In genomic region chr18:12442946-12443345, GRCh38 we compare ENCODE assay signal across 28 cellular contexts. TPM values are rescaled to one million over a fixed set of nuclear protein-coding genes. Genes with fewer than 3 reads are reported as not detected.
DNase-seq lines count a peak whose midpoint lies in the region; ATAC-seq and TF ChIP-seq lines count a peak whose summit lies in the region.
"Had no signal": no experiment of that assay in that cellular context is flagged by ENCODE, and none has a peak within 500 bp of the region (broad histone marks: within the 10 kb centered on the region; RNA-seq: fewer than 3 reads in every experiment).

No MANE protein-coding gene starts in this region.

- dilution Hi-C loops in IMR-90 (cut with HindIII; ENCODE audit: low sequenced_read_pairs, unreplicated experiment), result loop anchor here (25.0 kb wide), 1 partner anchor 344 kb away; no protein-coding TSS in a partner anchor

- H3K36me3 ChIP-seq in IMR-90 (ENCODE audit: control insufficient read depth, insufficient read depth, low read length) (peaks cover 14% of the 10 kb centered on the region), esophagus squamous epithelium (peaks cover 0 to 23% (median 0%) of the 10 kb centered on the region in 3 donors)
- H3K36me3 ChIP-seq: BE2C, ovary had no signal

- TF ChIP-seq CTCF in IMR-90 (conservative IDR thresholded peaks at IDR 0.05; ENCODE audit: low read depth, low read length) (no peak), cardiac fibroblast (IDR thresholded peaks at IDR 0.05; ENCODE audit: low read depth, low read length) (no peak), fibroblast of villous mesenchyme (IDR thresholded peaks at IDR 0.05; ENCODE audit: insufficient read depth, low read depth, low read length) (no peak), esophagus squamous epithelium (IDR thresholded peaks at IDR 0.05) (no peak)

- no peak overlapping the region for H4K8ac ChIP-seq in IMR-90 (ENCODE audit: low read depth in 2 of 2, low read length in 2 of 2)

- H3K56ac ChIP-seq in IMR-90 (ENCODE audit: extremely low read depth, insufficient read depth, low read length), result no peak overlapping the region

- no peak for TF ChIP-seq POLR2A in IMR-90 (IDR thresholded peaks at IDR 0.05; ENCODE audit: low read depth, low read length)
- no peak for TF ChIP-seq POLR2A in esophagus squamous epithelium (IDR thresholded peaks at IDR 0.05)

- H3K9me1 ChIP-seq in IMR-90 (ENCODE audit: insufficient read depth, low read length), result peaks cover 6% of the 10 kb centered on the region

- H3K4me2 ChIP-seq in IMR-90 (ENCODE audit: low read depth, low read length), result no peak overlapping the region
- H3K4me2 ChIP-seq: SK-N-SH had no signal

- peak; percentile 29 for DNase-seq in AG08396 (ENCODE audit: low spot score)
- peak; percentile 75 for DNase-seq in IMR-90
- DNase-seq in cardiac fibroblast (ENCODE audit: low read depth in 2 of 2), result peak; percentile 43 to 61
- DNase-seq in fibroblast of villous mesenchyme (ENCODE audit: low read depth), result peak; percentile 45
- DNase-seq in stimulated activated CD4-positive, alpha-beta T cell treated with anti-CD3 and anti-CD28 coated beads, Interleukin-4, amount 100 ng/mL, for 4 hours, result no peak
- no peak for DNase-seq in esophagus squamous epithelium (lab: John Stamatoyannopoulos, UW)
- no peak for DNase-seq in NCI-H748 treated with DMSO at 0.1 percent for 48 hours (lab: John Stamatoyannopoulos, UW)
- DNase-seq in Right ventricle myocardium inferior (ENCODE audit: missing footprints), result no peak
- DNase-seq: activated CD4-positive, alpha-beta memory T cell treated with anti-CD3 and anti-CD28 coated beads for 36 hours; activated CD4-positive, CD25-positive, alpha-beta regulatory T cell treated with anti-CD3 and anti-CD28 coated beads, Interleukin-2, amount 50 U/mL, for 72 hours; activated CD8-positive, alpha-beta memory T cell treated with anti-CD3 and anti-CD28 coated beads, Interleukin-2, amount 50 U/mL, for 4 hours; activated naive CD4-positive, alpha-beta T cell treated with anti-CD3 and anti-CD28 coated beads, Interleukin-2, amount 10 ng/mL, durations not matched to agents 7 days and 5 days; amygdala; BE2C; cortex of kidney; DMS79; heart right ventricle; kidney glomerular epithelial cell; lower lobe of right lung; NCI-H1417 treated with DMSO at 0.1 percent for 48 hours; NCI-H2081; NCI-H345; ovary; SK-N-SH; stimulated activated CD4-positive, alpha-beta T cell treated with anti-CD3 and anti-CD28 coated beads, Interleukin-2, amount 100 ng/mL, for 24 hours; T-helper 17 cell had no signal

- H3K27ac ChIP-seq in IMR-90 (ENCODE audit: insufficient read depth, low read length) (no peak overlapping the region), esophagus squamous epithelium (no peak overlapping the region)
- H3K27ac ChIP-seq: lower lobe of right lung, ovary, right atrium auricular region, tibial nerve had no signal

- in situ Hi-C loops in IMR-90 (cut with MboI; ENCODE audit: low sequenced_read_pairs), result no loop called here

- H2AK9ac ChIP-seq in IMR-90 (replicated peaks; ENCODE audit: low read depth, low read length, poor library complexity), result no peak overlapping the region

- H2BK20ac ChIP-seq in IMR-90 (ENCODE audit: low read depth, low read length), result no peak overlapping the region

- H3K4ac ChIP-seq in IMR-90 (ENCODE audit: low read depth, low read length), result no peak overlapping the region

- intact Hi-C loops in IMR-90 (cut with micrococcal nuclease), result no loop called here
- intact Hi-C loops in esophagus squamous epithelium (cut with DNase I), result no loop called here
- intact Hi-C loops in Right ventricle myocardium inferior (cut with DNase I), result no loop called here

- H3K4me1 ChIP-seq in IMR-90 (ENCODE audit: control insufficient read depth, insufficient read depth, low read length) (no peaks in the 10 kb centered on the region), esophagus squamous epithelium (no peaks in the 10 kb centered on the region)
- H3K4me1 ChIP-seq: BE2C, lower lobe of right lung, right atrium auricular region had no signal

- CTCF ChIA-PET in IMR-90 (lab: Yijun Ruan, JAX), result no interaction called here

- no peak for TF ChIP-seq RAD21 in IMR-90 (IDR thresholded peaks at IDR 0.05; ENCODE audit: low read length)

- H3K9me3 ChIP-seq in IMR-90 (ENCODE audit: control insufficient read depth, insufficient read depth, low read length) (peaks cover 8% of the 10 kb centered on the region), esophagus squamous epithelium (peaks cover 0 to 6% (median 0%) of the 10 kb centered on the region in 3 donors)
- H3K9me3 ChIP-seq: BE2C had no signal

- no peak overlapping the region for H3K14ac ChIP-seq in IMR-90 (replicated peaks; ENCODE audit: low read depth, low read length)

- no TSS peak for BruUV-seq in IMR-90 (replicated peaks; lab: Mats Ljungman, UMichigan)

- H4K91ac ChIP-seq in IMR-90 (ENCODE audit: insufficient read depth, low read depth, low read length), result no peak overlapping the region

- WGBS in IMR-90 (ENCODE audit: extremely low coverage in 2 of 2, insufficient read length in 1 of 2), 2 experiments, result no CpG with 5 or more reads among the region's 1 CpG
- WGBS in esophagus squamous epithelium, 2 donors, result 47 to 75% methylated on average over 1 of the region's 1 CpG

- H3K23ac ChIP-seq in IMR-90 (ENCODE audit: low read depth, low read length), result no peak overlapping the region

- H3K4me3 ChIP-seq in IMR-90 (ENCODE audit: insufficient read depth, low read depth, low read length), result no peak overlapping the region
- H3K4me3 ChIP-seq in cardiac fibroblast (replicated peaks in 1 of 2; ENCODE audit: low read depth in 2 of 2, low read length in 2 of 2), result no peak overlapping the region
- no peak overlapping the region for H3K4me3 ChIP-seq in fibroblast of villous mesenchyme (ENCODE audit: low read depth, low read length)
- no peak overlapping the region for H3K4me3 ChIP-seq in esophagus squamous epithelium
- H3K4me3 ChIP-seq: heart right ventricle, lower lobe of right lung, ovary, right atrium auricular region, tibial nerve had no signal

- H3K79me1 ChIP-seq in IMR-90 (ENCODE audit: low read depth in 1 of 2, low read length in 2 of 2), result no peaks in the 10 kb centered on the region; a peak in 1 of 4 replicates

- H4K5ac ChIP-seq in IMR-90 (ENCODE audit: low read depth, low read length), result no peak overlapping the region

- H2BK5ac ChIP-seq in IMR-90 (ENCODE audit: low read depth, low read length, poor library complexity, severe bottlenecking), result no peak overlapping the region

- H3K27me3 ChIP-seq in IMR-90 (ENCODE audit: control insufficient read depth, insufficient read depth, low read length) (no peaks in the 10 kb centered on the region), esophagus squamous epithelium (no peaks in the 10 kb centered on the region)
- H3K27me3 ChIP-seq: BE2C, heart right ventricle, ovary, right atrium auricular region, tibial nerve had no signal

- H2BK15ac ChIP-seq in IMR-90 (ENCODE audit: low read depth, low read length), result no peak overlapping the region

- H2BK120ac ChIP-seq in IMR-90 (ENCODE audit: low read depth, low read length), result no peak overlapping the region

- H3K18ac ChIP-seq in IMR-90 (ENCODE audit: low read depth, low read length), result no peak overlapping the region

- H2AFZ ChIP-seq in IMR-90 (replicated peaks; ENCODE audit: low read length, poor library complexity), result no peak overlapping the region

- no peak overlapping the region for H2AK5ac ChIP-seq in IMR-90 (ENCODE audit: low read depth, low read length)

- H4K20me1 ChIP-seq in IMR-90 (ENCODE audit: insufficient read depth, low read length), result no peaks in the 10 kb centered on the region

- POLR2A ChIA-PET in IMR-90 (lab: Charles Lee; ENCODE audit: unreplicated experiment), result no interaction called here

- H3K9ac ChIP-seq in IMR-90 (ENCODE audit: low read depth, low read length), result no peak overlapping the region
- H3K9ac ChIP-seq: SK-N-SH had no signal

- ATAC-seq in IMR-90 (ENCODE audit: low read depth) (peak; percentile 37; the same call in 1 of the 2 replicates), Right ventricle myocardium inferior (no peak)
- ATAC-seq: lower lobe of right lung, T-helper 17 cell had no signal

TF ChIP-seq in IMR-90, 13 proteins besides CTCF, POLR2A, EP300 and RAD21:
- TF ChIP-seq RCOR1 (IDR thresholded peaks at IDR 0.05; ENCODE audit: insufficient replicate concordance, low read length), result no peak
- no peak for TF ChIP-seq SMC3 (IDR thresholded peaks at IDR 0.05; ENCODE audit: low read depth, low read length)
- no peak for TF ChIP-seq MAZ (IDR thresholded peaks at IDR 0.05; ENCODE audit: borderline replicate concordance, low read depth, low read length)
- TF ChIP-seq MXI1 (IDR thresholded peaks at IDR 0.05; ENCODE audit: borderline replicate concordance, low read depth, low read length), result no peak
- TF ChIP-seq BHLHE40 (IDR thresholded peaks at IDR 0.05; ENCODE audit: low read depth, low read length), result no peak
- no peak for TF ChIP-seq NFE2L2 (IDR thresholded peaks at IDR 0.05; ENCODE audit: low read depth, low read length)
- TF ChIP-seq RFX5 (IDR thresholded peaks at IDR 0.05; ENCODE audit: low read depth, low read length), result no peak
- TF ChIP-seq MAFK (IDR thresholded peaks at IDR 0.05; ENCODE audit: low read depth, low read length), result no peak
- TF ChIP-seq ELK1 (IDR thresholded peaks at IDR 0.05; ENCODE audit: borderline replicate concordance, low read depth, low read length), result no peak
- no peak; the same call in 1 of the 2 replicates for TF ChIP-seq CEBPB (IDR thresholded peaks at IDR 0.05; ENCODE audit: low read depth, low read length)

RNA-seq across cellular contexts. Expression of gene PRELID3A, which starts 35.2 kb away (rescaled TPM):
- total RNA-seq in IMR-90 (2012; rRNA removed) (1.8 and 2.2 TPM in 2 replicates), fibroblast of villous mesenchyme (4.3 and 5.5 TPM in 2 replicates), esophagus squamous epithelium (1 to 10 TPM in 2 of 4 donors, under 1 TPM in 2; 0.31 to 1.9 (median 1.2) TPM), Right ventricle myocardium inferior (1.9 TPM)
- 10.1 and 11.1 TPM in 2 replicates for polyA plus RNA-seq in IMR-90 (2012; rRNA removed)
- 3.7 and 4.4 TPM in 2 replicates for polyA plus RNA-seq in IMR-90 (2012; cell fraction: cytosol; rRNA removed)
- 42.2 and 105 TPM in 2 replicates for polyA plus RNA-seq in IMR-90 (2012; cell fraction: nucleus; rRNA removed; ENCODE audit: low replicate concordance)

Comparison
In these comparisons a context has a peak if more than half of its experiments do, and no peak if none do; other contexts are left out.
1. DNase-seq: peak in AG08396 (single experiment), IMR-90 (single experiment), cardiac fibroblast (2 of 2) and fibroblast of villous mesenchyme (single experiment); none in stimulated activated CD4-positive, alpha-beta T cell treated with anti-CD3 and anti-CD28 coated beads, Interleukin-4, amount 100 ng/mL, for 4 hours (0 of 2), esophagus squamous epithelium (single experiment), NCI-H748 treated with DMSO at 0.1 percent for 48 hours (single experiment) and Right ventricle myocardium inferior (single experiment).